ENCODE assay signal across 25 cellular contexts in genomic region chr15:27851811-27852210, GRCh38.
"Had no signal": no experiment of that assay in that cellular context is flagged by ENCODE, and none has a peak within 500 bp of the region (broad histone marks: within the 10 kb centered on the region; RNA-seq: fewer than 3 reads in every experiment).

No MANE protein-coding gene starts in this region.

- H3K4me1 ChIP-seq: SJCRH30 had no signal

- H3K27me3 ChIP-seq: MG63, SJCRH30 had no signal

- DNase-seq: IMR-90; Karpas-422; KG1; MG63; NCI-H1092; NCI-H1436; NCI-H187; NCI-H2029; NCI-H2081 treated with DMSO at 0.1 percent for 48 hours; NCI-H2171; NCI-H226; NCI-H446; NCI-H510A; NCI-H524 treated with DMSO at 0.1 percent for 48 hours; NCI-H69; NCI-H774; NK-92 treated with Interleukin-12 subunit alpha and Interleukin-12 subunit beta, amount 100 ng/mL, for 24 hours; PC-3; SHP77 treated with DMSO at 0.1 percent for 48 hours; SJCRH30 had no signal

- ATAC-seq: HepG2, Panc1, PC-3, Right ventricle myocardium inferior, SK-N-SH treated with all-trans-retinoic acid at 6 μM for 48 hours had no signal

- H3K4me3 ChIP-seq: MG63, SJCRH30 had no signal

- H3K27ac ChIP-seq: RWPE1, SJCRH30 had no signal

- H3K36me3 ChIP-seq: MG63, SJCRH30 had no signal

- H3K9me3 ChIP-seq: MG63, SJCRH30 had no signal
